In genomic region chr15:52109559-52110451, GRCh38 we compare ENCODE assay signal across 1 cellular context.
TF ChIP-seq lines count a peak whose summit lies in the region.

No MANE protein-coding gene starts in this region.

TF ChIP-seq in GM23338, 12 proteins besides CTCF, POLR2A, EP300 and RAD21 (continued from another document):
- TF ChIP-seq, protein P1, sequence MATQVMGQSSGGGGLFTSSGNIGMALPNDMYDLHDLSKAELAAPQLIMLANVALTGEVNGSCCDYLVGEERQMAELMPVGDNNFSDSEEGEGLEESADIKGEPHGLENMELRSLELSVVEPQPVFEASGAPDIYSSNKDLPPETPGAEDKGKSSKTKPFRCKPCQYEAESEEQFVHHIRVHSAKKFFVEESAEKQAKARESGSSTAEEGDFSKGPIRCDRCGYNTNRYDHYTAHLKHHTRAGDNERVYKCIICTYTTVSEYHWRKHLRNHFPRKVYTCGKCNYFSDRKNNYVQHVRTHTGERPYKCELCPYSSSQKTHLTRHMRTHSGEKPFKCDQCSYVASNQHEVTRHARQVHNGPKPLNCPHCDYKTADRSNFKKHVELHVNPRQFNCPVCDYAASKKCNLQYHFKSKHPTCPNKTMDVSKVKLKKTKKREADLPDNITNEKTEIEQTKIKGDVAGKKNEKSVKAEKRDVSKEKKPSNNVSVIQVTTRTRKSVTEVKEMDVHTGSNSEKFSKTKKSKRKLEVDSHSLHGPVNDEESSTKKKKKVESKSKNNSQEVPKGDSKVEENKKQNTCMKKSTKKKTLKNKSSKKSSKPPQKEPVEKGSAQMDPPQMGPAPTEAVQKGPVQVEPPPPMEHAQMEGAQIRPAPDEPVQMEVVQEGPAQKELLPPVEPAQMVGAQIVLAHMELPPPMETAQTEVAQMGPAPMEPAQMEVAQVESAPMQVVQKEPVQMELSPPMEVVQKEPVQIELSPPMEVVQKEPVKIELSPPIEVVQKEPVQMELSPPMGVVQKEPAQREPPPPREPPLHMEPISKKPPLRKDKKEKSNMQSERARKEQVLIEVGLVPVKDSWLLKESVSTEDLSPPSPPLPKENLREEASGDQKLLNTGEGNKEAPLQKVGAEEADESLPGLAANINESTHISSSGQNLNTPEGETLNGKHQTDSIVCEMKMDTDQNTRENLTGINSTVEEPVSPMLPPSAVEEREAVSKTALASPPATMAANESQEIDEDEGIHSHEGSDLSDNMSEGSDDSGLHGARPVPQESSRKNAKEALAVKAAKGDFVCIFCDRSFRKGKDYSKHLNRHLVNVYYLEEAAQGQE (IDR thresholded peaks at IDR 0.05; ENCODE audit: unreplicated experiment) = no peak
- TF ChIP-seq ETS1 (IDR thresholded peaks at IDR 0.05) = no peak
